Comparison of ENCODE assay signal across 1 cellular context in the genomic region with DNA sequence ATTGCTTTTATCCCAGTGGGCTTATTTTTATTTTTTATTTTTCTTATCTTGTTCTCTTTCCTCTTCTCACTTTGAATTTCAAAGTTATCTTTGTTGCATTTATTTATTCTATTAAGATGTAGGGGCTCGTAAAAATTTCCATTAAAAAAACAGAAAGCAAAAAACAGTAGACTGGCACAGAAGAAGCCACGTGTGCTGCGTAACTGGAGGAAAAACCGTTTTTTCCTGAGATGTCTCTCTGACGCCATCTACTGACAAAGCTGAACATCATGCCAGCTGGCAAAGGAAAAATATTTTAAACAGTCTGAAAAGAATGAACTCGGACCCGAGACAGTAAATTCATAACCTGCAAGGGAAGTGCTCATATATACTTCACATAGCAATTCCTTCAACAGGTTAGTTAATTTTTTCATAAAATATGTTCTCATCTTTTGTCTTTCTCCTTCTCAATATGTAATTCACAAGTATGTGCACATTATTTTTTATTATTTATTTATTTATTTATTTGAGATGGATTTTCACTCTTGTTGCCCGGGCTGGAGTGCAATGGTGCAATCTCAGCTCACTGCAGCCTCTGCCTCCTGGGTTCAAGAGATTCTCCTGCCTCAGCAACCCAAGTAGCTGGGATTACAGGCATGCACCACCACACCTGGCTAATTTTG.
TF ChIP-seq lines count a peak whose summit lies in the region.

No MANE protein-coding gene starts in this region.

TF ChIP-seq in H1, 55 proteins besides CTCF, POLR2A, EP300 and RAD21:
- TF ChIP-seq ASH2L (IDR thresholded peaks at IDR 0.05; ENCODE audit: low read length) = no peak
- TF ChIP-seq NRF1 (IDR thresholded peaks at IDR 0.05; ENCODE audit: low read depth, low read length) = no peak
- TF ChIP-seq TAF1 (IDR thresholded peaks at IDR 0.05; ENCODE audit: low read depth, low read length) = no peak
- TF ChIP-seq FOSL1 (IDR thresholded peaks at IDR 0.05; ENCODE audit: insufficient read depth, low read depth, low read length) = no peak
- TF ChIP-seq E2F6 (IDR thresholded peaks at IDR 0.05) = peak; percentile 14; the same call in 1 of the 2 replicates
- TF ChIP-seq, protein P1, sequence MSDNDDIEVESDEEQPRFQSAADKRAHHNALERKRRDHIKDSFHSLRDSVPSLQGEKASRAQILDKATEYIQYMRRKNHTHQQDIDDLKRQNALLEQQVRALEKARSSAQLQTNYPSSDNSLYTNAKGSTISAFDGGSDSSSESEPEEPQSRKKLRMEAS (IDR thresholded peaks at IDR 0.05) = peak; percentile 65
- no peak for TF ChIP-seq USF2 (IDR thresholded peaks at IDR 0.05; ENCODE audit: low read length)
- TF ChIP-seq, protein P2, sequence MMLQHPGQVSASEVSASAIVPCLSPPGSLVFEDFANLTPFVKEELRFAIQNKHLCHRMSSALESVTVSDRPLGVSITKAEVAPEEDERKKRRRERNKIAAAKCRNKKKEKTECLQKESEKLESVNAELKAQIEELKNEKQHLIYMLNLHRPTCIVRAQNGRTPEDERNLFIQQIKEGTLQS (IDR thresholded peaks at IDR 0.05; ENCODE audit: insufficient read depth, low read depth, low read length) = peak; percentile 24; the same call in 1 of the 2 replicates
- TF ChIP-seq GABPA (IDR thresholded peaks at IDR 0.05; ENCODE audit: borderline replicate concordance, insufficient read depth, low read length) = no peak
